Comparison of ENCODE assay signal across 18 cellular contexts in genomic region chr22:22023581-22024137, GRCh38. TPM values are rescaled to one million over a fixed set of nuclear protein-coding genes. Genes with fewer than 3 reads are reported as not detected.
DNase-seq lines count a peak whose midpoint lies in the region; ATAC-seq, FAIRE-seq and TF ChIP-seq lines count a peak whose summit lies in the region.
"Had no signal": no experiment of that assay in that cellular context is flagged by ENCODE, and none has a peak within 500 bp of the region (broad histone marks: within the 10 kb centered on the region; RNA-seq: fewer than 3 reads in every experiment).

No MANE protein-coding gene starts in this region.

- TF ChIP-seq EP300 in K562 (IDR thresholded peaks at IDR 0.05; ENCODE audit: low read length), result no peak

- peaks cover 43 to 53% (median 46%) of the 10 kb centered on the region in 3 donors for H3K4me1 Mint-ChIP-seq in naive B cell
- H3K4me1 Mint-ChIP-seq in activated naive CD4-positive, alpha-beta T cell treated with anti-CD3 and anti-CD28 coated beads, Interleukin-2, amount 10 ng/mL, durations not matched to agents 7 days and 5 days, result no peaks in the 10 kb centered on the region

- H3K4me2 ChIP-seq in Karpas-422 (ENCODE audit: low read depth, low read length, poor library complexity, severe bottlenecking), result no peak overlapping the region
- H3K4me2 ChIP-seq in K562 (ENCODE audit: insufficient read depth, low read length), result no peak overlapping the region

- no peaks in the 10 kb centered on the region for H3K9me1 ChIP-seq in K562 (ENCODE audit: control insufficient read depth, insufficient read depth, low read length)

- peak overlapping the region in 4 of 6 donors; percentile 31 to 70 (median 53) for H3K27ac Mint-ChIP-seq in naive B cell
- no peak overlapping the region for H3K27ac Mint-ChIP-seq in activated naive CD4-positive, alpha-beta T cell treated with anti-CD3 and anti-CD28 coated beads, Interleukin-2, amount 10 ng/mL, durations not matched to agents 7 days and 5 days
- H3K27ac Mint-ChIP-seq: HFFc6, T-cell had no signal

- no TSS peak for BruUV-seq in K562 (replicated peaks; lab: Mats Ljungman, UMichigan)

- no peak for TF ChIP-seq RAD21 in K562 (CRISPR knock-in tag; conservative IDR thresholded peaks at IDR 0.05 in 1 of 2, IDR thresholded peaks at IDR 0.05 in 1 of 2)

- no peak for TF ChIP-seq CTCF in K562 (IDR thresholded peaks at IDR 0.05 in 2 of 3, conservative IDR thresholded peaks at IDR 0.05 in 1 of 3; ENCODE audit: insufficient read depth in 2 of 3, low read depth in 1 of 3, low read length in 3 of 3)

- intact Hi-C loops in K562 (cut with micrococcal nuclease) (loop anchor here (10.0 kb wide), 1 partner anchor 61 kb away; no protein-coding TSS in a partner anchor), Right ventricle myocardium superior (cut with DNase I) (no loop called here)

- 5% methylated on average over 4 of the region's 4 CpGs for WGBS in K562 (ENCODE audit: insufficient coverage, low coverage, missing lambda C conversion rate)

- no peaks in the 10 kb centered on the region for H3K27me3 ChIP-seq in Karpas-422 (ENCODE audit: low read length)
- H3K27me3 ChIP-seq in K562 (ENCODE audit: control insufficient read depth in 2 of 2, insufficient read depth in 2 of 2, low read length in 2 of 2), result peaks cover 13 to 31% of the 10 kb centered on the region in 2 experiments; a peak in 3 of 5 replicates
- H3K27me3 ChIP-seq in H7 (ENCODE audit: control insufficient read depth, insufficient read depth, low read length), result peaks cover 46% of the 10 kb centered on the region

- H3K9ac ChIP-seq in Karpas-422 (ENCODE audit: low read length), result no peak overlapping the region
- H3K9ac ChIP-seq in K562 (ENCODE audit: insufficient read depth in 1 of 2, low read depth in 2 of 2, low read length in 2 of 2), result peak overlapping the region in 1 of 2 experiments; percentile 2; a peak in 1 of 4 replicates

- H3K36me3 Mint-ChIP-seq in naive B cell, result no peaks in the 10 kb centered on the region
- no peaks in the 10 kb centered on the region for H3K36me3 Mint-ChIP-seq in activated naive CD4-positive, alpha-beta T cell treated with anti-CD3 and anti-CD28 coated beads, Interleukin-2, amount 10 ng/mL, durations not matched to agents 7 days and 5 days
- H3K36me3 Mint-ChIP-seq: T-cell had no signal

- CTCF ChIA-PET in K562 (lab: Yijun Ruan, JAX; ENCODE audit: low intra/inter-chr PET ratio), result no interaction called here
- CTCF ChIA-PET in activated naive CD4-positive, alpha-beta T cell treated with anti-CD3 and anti-CD28 coated beads, Interleukin-2, amount 10 ng/mL, durations not matched to agents 7 days and 5 days (lab: Charles Lee), result no interaction called here

- H3K27ac ChIP-seq in Karpas-422 (ENCODE audit: low read length) (peak overlapping the region; percentile 97; the same call in 1 of the 2 replicates), K562 (ENCODE audit: extremely low read depth, low read depth, low read length) (no peak overlapping the region)

- no peaks in the 10 kb centered on the region for H3K9me2 ChIP-seq in Karpas-422 (replicated peaks; ENCODE audit: insufficient read depth, low read length)

- H4K20me1 ChIP-seq in Karpas-422 (ENCODE audit: insufficient read depth, low read depth, low read length) (no peaks in the 10 kb centered on the region), K562 (replicated peaks; ENCODE audit: control insufficient read depth, insufficient read depth, low read length) (no peaks in the 10 kb centered on the region)

- H3K4me3 Mint-ChIP-seq in naive B cell, result peak overlapping the region in 3 of 8 donors; percentile 8 to 55 (median 37)
- no peak overlapping the region for H3K4me3 Mint-ChIP-seq in activated naive CD4-positive, alpha-beta T cell treated with anti-CD3 and anti-CD28 coated beads, Interleukin-2, amount 10 ng/mL, durations not matched to agents 7 days and 5 days
- H3K4me3 Mint-ChIP-seq: HFFc6, T-cell had no signal

- H2AFZ ChIP-seq in Karpas-422 (ENCODE audit: low read length) (no peak overlapping the region), K562 (ENCODE audit: low read depth, low read length) (0 out of 2 replicates have a peak overlapping the region, but pooled peaks have one; percentile 0)

- no peaks in the 10 kb centered on the region for H3K9me3 Mint-ChIP-seq in naive B cell
- no peaks in the 10 kb centered on the region for H3K9me3 Mint-ChIP-seq in activated naive CD4-positive, alpha-beta T cell treated with anti-CD3 and anti-CD28 coated beads, Interleukin-2, amount 10 ng/mL, durations not matched to agents 7 days and 5 days
- H3K9me3 Mint-ChIP-seq: HFFc6, T-cell had no signal

- no peaks in the 10 kb centered on the region for H3K79me2 ChIP-seq in Karpas-422 (ENCODE audit: low read length)
- H3K79me2 ChIP-seq in K562 (ENCODE audit: control insufficient read depth, insufficient read depth, low read length), result no peaks in the 10 kb centered on the region

- in situ Hi-C loops in K562 (cut with MboI), result no loop called here

- no peak for FAIRE-seq in K562 (lab: Jason Lieb, UNC)
- FAIRE-seq: H1 had no signal

- POLR2A ChIA-PET in K562 (lab: Yijun Ruan, JAX), result interaction anchor here (0.7 to 8.1 kb wide), 8 partner anchors 10 to 914 kb away, joined by 3 to 123 read pairs (median 4); partner anchors contain the start of gene TOP3B

- peaks cover 62% of the 10 kb centered on the region for H3K4me1 ChIP-seq in Karpas-422 (ENCODE audit: low read length)
- peaks cover 15 to 22% of the 10 kb centered on the region in 2 experiments; a peak in 4 of 5 replicates for H3K4me1 ChIP-seq in K562 (replicated peaks in 1 of 2; ENCODE audit: control insufficient read depth in 2 of 2, insufficient read depth in 2 of 2, low read length in 2 of 2)

- ATAC-seq in K562, result peak; percentile 11
- ATAC-seq in naive B cell (ENCODE audit: low read depth in 2 of 2), result no peak
- no peak for ATAC-seq in Right ventricle myocardium superior (ENCODE audit: poor library complexity)
- ATAC-seq: PC-3, T-cell had no signal

- no peaks in the 10 kb centered on the region for H3K27me3 Mint-ChIP-seq in naive B cell
- peaks cover 21% of the 10 kb centered on the region for H3K27me3 Mint-ChIP-seq in activated naive CD4-positive, alpha-beta T cell treated with anti-CD3 and anti-CD28 coated beads, Interleukin-2, amount 10 ng/mL, durations not matched to agents 7 days and 5 days
- H3K27me3 Mint-ChIP-seq: T-cell had no signal

- H3K9me3 ChIP-seq in Karpas-422 (ENCODE audit: low read length) (no peaks in the 10 kb centered on the region), K562 (replicated peaks; ENCODE audit: control insufficient read depth, insufficient read depth, low read depth, low read length) (no peaks in the 10 kb centered on the region)

- no peak overlapping the region for H3K4me3 ChIP-seq in Karpas-422 (ENCODE audit: low read length)
- H3K4me3 ChIP-seq in K562, result no peak overlapping the region
- no peak overlapping the region for H3K4me3 ChIP-seq in H7 (ENCODE audit: insufficient read depth, low read depth, low read length)

- TF ChIP-seq POLR2A in K562 (conservative IDR thresholded peaks at IDR 0.05), result no peak

- peak; percentile 21 for DNase-seq in Daoy (ENCODE audit: low read depth)
- DNase-seq in Karpas-422, result no peak
- DNase-seq in K562 (ENCODE audit: extremely low read depth in 1 of 4, low spot score in 3 of 4), result peak; percentile 48 to 63 (median 52)
- DNase-seq in naive B cell, result no peak
- no peak for DNase-seq in stimulated activated CD4-positive, alpha-beta T cell treated with anti-CD3 and anti-CD28 coated beads, Interleukin-4, amount 100 ng/mL, for 24 hours
- DNase-seq in Right ventricle myocardium superior, result no peak
- no peak for DNase-seq in H7
- DNase-seq in activated naive CD4-positive, alpha-beta T cell treated with anti-CD3 and anti-CD28 coated beads, Interleukin-2, amount 10 ng/mL, durations not matched to agents 7 days and 5 days, result no peak
- DNase-seq: C1 segment of cervical spinal cord, DMS 273 treated with DMSO at 0.1 percent for 48 hours, HFFc6, MV-4-11, NCI-H1436, NCI-H2081, NCI-H524 treated with DMSO at 0.1 percent for 48 hours, PC-3, T-cell had no signal

- H3K36me3 ChIP-seq in Karpas-422 (ENCODE audit: insufficient read depth, low read length), result peaks cover 6% of the 10 kb centered on the region; the same call in 1 of the 2 replicates
- H3K36me3 ChIP-seq in K562 (ENCODE audit: control insufficient read depth, insufficient read depth, low read length), result no peaks in the 10 kb centered on the region
- no peaks in the 10 kb centered on the region for H3K36me3 ChIP-seq in H7 (replicated peaks; ENCODE audit: control insufficient read depth, insufficient read depth, low read length)

TF ChIP-seq in K562, 482 proteins besides CTCF, POLR2A, EP300 and RAD21 (continues in another document):
- TF ChIP-seq FOXK1 (CRISPR knock-in tag; IDR thresholded peaks at IDR 0.05; ENCODE audit: borderline replicate concordance), result peak; percentile 81; the same call in 1 of the 2 replicates

RNA-seq across cellular contexts. Expression of gene TOP3B, which starts 41.1 kb away (rescaled TPM):
- total RNA-seq in Daoy (2014; rRNA removed; shearing (Covaris generic)), result 20.6 and 36.9 TPM in 2 replicates
- total RNA-seq in Karpas-422 (2014; rRNA removed; shearing (Covaris generic); ENCODE audit: low replicate concordance), result 38.1 and 72.9 TPM in 2 replicates
- 654 and 1,271 TPM in 2 replicates for total RNA-seq in K562 (2011; cell fraction: chromatin; rRNA removed; ENCODE audit: low replicate concordance)
- 667 and 676 TPM in 2 replicates for total RNA-seq in K562 (2011; cell fraction: nucleolus; rRNA removed)
- 562 and 595 TPM in 2 replicates for total RNA-seq in K562 (2011; cell fraction: nucleoplasm; rRNA removed)
- 168 and 209 TPM in 2 replicates for total RNA-seq in K562 (2014; rRNA removed)
- 70.7 and 93.0 TPM in 2 replicates for total RNA-seq in K562 (2014; rRNA removed; fragmentation: Illumina TruSeq; extraction: Trizol)
- 132 and 135 TPM in 2 replicates for total RNA-seq in K562 (2015; rRNA removed; fragmentation: Illumina TruSeq; extraction: Trizol)
- 182 and 188 TPM in 2 replicates for total RNA-seq in K562 (2021)
- 77.5 and 115 TPM in 2 replicates for polyA plus RNA-seq in K562 (2011; rRNA removed)
- polyA plus RNA-seq in K562 (2011; cell fraction: cytosol; rRNA removed), result 70.1 and 77.8 TPM in 2 replicates
- 984 and 1,286 TPM in 2 replicates for polyA plus RNA-seq in K562 (2011; cell fraction: nucleus; rRNA removed)
- 96.9 and 122 TPM in 2 replicates for polyA plus RNA-seq in K562 (2012)
- 112 and 123 TPM in 2 replicates for polyA plus RNA-seq in K562 (2014; fragmentation: Illumina TruSeq; extraction: Trizol)
- 10 to 100 TPM in 1 of 2 experiments, 1 to 10 TPM in 1; 3.0 to 11.5 TPM for polyA plus RNA-seq in K562 (2014; fragmentation: Nextera tagmentation; extraction: Ambion mirVana)
- 153 and 161 TPM in 2 replicates for polyA plus RNA-seq in K562 (2014; rRNA removed)
- polyA minus RNA-seq in K562 (2011; rRNA and poly(A)+ RNA removed), result 98.9 and 108 TPM in 2 replicates
- polyA minus RNA-seq in K562 (2011; cell fraction: cytosol; rRNA and poly(A)+ RNA removed), result 76.3 and 79.3 TPM in 2 replicates
- polyA minus RNA-seq in K562 (2011; cell fraction: nucleus; rRNA and poly(A)+ RNA removed), result 248 and 295 TPM in 2 replicates
- polyA plus RNA-seq in naive B cell (ENCODE audit: low read depth in 6 of 6), result 10 to 100 TPM; 10.4 to 27.8 (median 15.9) TPM
- total RNA-seq in Right ventricle myocardium superior, result 9.0 TPM
- total RNA-seq in H7 (2014; rRNA removed; shearing (Covaris generic)), result 53.8 and 76.2 TPM in 2 replicates

Comparison
In these comparisons a context has a peak if more than half of its experiments do, and no peak if none do; other contexts are left out.
1. DNase-seq: peak in Daoy (single experiment) and K562 (4 of 4); none in Karpas-422 (single experiment), naive B cell (single experiment), stimulated activated CD4-positive, alpha-beta T cell treated with anti-CD3 and anti-CD28 coated beads, Interleukin-4, amount 100 ng/mL, for 24 hours (single experiment), Right ventricle myocardium superior (single experiment), H7 (single experiment) and activated naive CD4-positive, alpha-beta T cell treated with anti-CD3 and anti-CD28 coated beads, Interleukin-2, amount 10 ng/mL, durations not matched to agents 7 days and 5 days (single experiment).